ENCODE assay signal across 9 cellular contexts in the genomic region with DNA sequence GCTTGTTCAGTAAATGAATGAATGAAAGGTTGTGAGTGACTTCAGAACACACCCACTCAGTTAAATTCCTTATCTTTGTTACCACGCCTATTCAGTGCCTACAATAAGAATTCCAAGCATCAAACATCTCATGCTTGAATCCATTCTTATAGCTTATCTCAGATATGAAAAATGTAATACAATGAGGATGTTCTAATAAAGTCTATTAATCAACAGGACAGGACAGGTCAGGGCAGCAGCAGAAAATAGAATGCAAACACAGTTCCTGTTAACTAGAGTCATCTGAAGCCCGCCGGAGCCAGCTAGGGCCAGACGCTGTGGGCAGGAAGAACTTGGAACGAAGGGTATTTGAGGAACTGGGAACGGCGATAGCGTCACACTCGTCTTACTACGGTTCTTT. TPM values are rescaled to one million over a fixed set of nuclear protein-coding genes. Genes with fewer than 3 reads are reported as not detected.
A peak's percentile ranks its signal among the peaks of the same experiment; 100 is the strongest.
DNase-seq lines count a peak whose midpoint lies in the region; ATAC-seq, FAIRE-seq and TF ChIP-seq lines count a peak whose summit lies in the region.
"Had no signal": no experiment of that assay in that cellular context is flagged by ENCODE, and none has a peak within 500 bp of the region (broad histone marks: within the 10 kb centered on the region; RNA-seq: fewer than 3 reads in every experiment).

No MANE protein-coding gene starts in this region.

- H3K27me3 ChIP-seq in adipocyte (replicated peaks; ENCODE audit: control insufficient read depth, insufficient read depth, low read length) = no peaks in the 10 kb centered on the region

- FAIRE-seq in GM12891 (lab: Jason Lieb, UNC) = no peak

- ATAC-seq in GM18868 (IDR thresholded peaks at IDR 0.05; ENCODE audit: unreplicated experiment) (peak; percentile 53), HG03135 (IDR thresholded peaks at IDR 0.05; ENCODE audit: unreplicated experiment) (no peak)

- no peaks in the 10 kb centered on the region for H3K36me3 ChIP-seq in adipocyte (ENCODE audit: control insufficient read depth, insufficient read depth, low read length, severe bottlenecking)

- peaks cover 52% of the 10 kb centered on the region for H3K4me1 ChIP-seq in adipocyte (ENCODE audit: control insufficient read depth, insufficient read depth, low read length)

- H3K9ac ChIP-seq in adipocyte (ENCODE audit: low read length) = peak overlapping the region; percentile 2

- H3K9me3 ChIP-seq in adipocyte (ENCODE audit: control insufficient read depth, low read length) = no peaks in the 10 kb centered on the region

- DNase-seq in adipocyte (ENCODE audit: low read depth) (no peak), hepatic stellate cell (ENCODE audit: low spot score) (peak; percentile 38), putamen (ENCODE audit: low spot score) (peak; percentile 26), KG1 (lab: John Stamatoyannopoulos, UW) (no peak), NCI-H1694 (lab: John Stamatoyannopoulos, UW) (no peak), GM12891 (ENCODE audit: insufficient read length, low spot score) (no peak)
- DNase-seq: Kasumi-1 had no signal

- H3K4me3 ChIP-seq in adipocyte (ENCODE audit: low read length) = no peak overlapping the region

- no peak for TF ChIP-seq POLR2A in GM12891 (IDR thresholded peaks at IDR 0.05; ENCODE audit: low read depth, low read length)

TF ChIP-seq in GM12891, 5 proteins besides CTCF, POLR2A, EP300 and RAD21:
- TF ChIP-seq PAX5 (IDR thresholded peaks at IDR 0.05; ENCODE audit: insufficient read depth, low read length, severe bottlenecking) (no peak), POU2F2 (IDR thresholded peaks at IDR 0.05; ENCODE audit: low read depth, low read length) (no peak), SPI1 (IDR thresholded peaks at IDR 0.05; ENCODE audit: low read depth, low read length) (no peak), TAF1 (IDR thresholded peaks at IDR 0.05; ENCODE audit: low read depth, low read length) (no peak), POLR2AphosphoS5 (IDR thresholded peaks at IDR 0.05; ENCODE audit: low read depth, low read length) (no peak)

RNA-seq across cellular contexts. Expression of a gene that starts 48.5 kb away (rescaled TPM):
- polyA plus RNA-seq in GM12891 (2012; ENCODE audit: low read depth, missing spikeins) = 42.4 TPM

Comparison
In these comparisons a context has a peak if more than half of its experiments do, and no peak if none do; other contexts are left out.
1. DNase-seq: peak in hepatic stellate cell (single experiment) and putamen (single experiment); none in adipocyte (single experiment), KG1 (single experiment), NCI-H1694 (single experiment) and GM12891 (single experiment).